ENCODE assay signal across 10 cellular contexts in the genomic region with DNA sequence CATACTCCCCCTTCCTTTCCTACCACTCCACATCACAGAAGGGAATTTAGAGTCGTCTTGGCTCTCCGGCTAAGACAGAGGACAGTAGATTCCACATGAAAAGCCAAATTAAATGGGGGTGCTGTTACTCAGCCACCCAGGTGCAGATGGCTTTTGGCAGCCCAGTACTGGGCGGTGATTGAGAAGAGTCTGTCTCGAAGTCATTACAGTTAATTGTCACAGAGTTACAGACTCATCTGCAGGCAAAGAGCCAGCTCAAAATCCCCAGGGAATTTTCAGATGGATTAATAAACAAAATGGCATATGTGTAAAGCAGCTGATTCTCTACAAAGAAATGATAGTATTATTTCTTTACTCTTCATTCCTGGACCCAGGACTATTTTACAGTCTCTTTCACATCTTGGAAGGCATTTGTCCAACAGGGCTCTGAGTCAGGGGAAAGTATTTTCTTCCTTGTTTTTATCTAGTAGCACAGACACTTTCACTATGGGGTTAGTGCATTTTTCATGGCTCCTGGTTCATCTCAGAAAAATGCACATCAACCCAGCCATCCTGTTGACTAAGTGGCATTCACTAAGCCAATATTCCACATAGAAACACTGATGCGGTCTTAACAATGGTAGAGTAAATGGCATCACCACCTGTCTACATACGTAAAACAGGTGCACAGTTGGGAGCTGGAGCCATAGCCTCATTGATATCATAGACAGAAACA.
DNase-seq lines count a peak whose midpoint lies in the region; ATAC-seq, FAIRE-seq and TF ChIP-seq lines count a peak whose summit lies in the region.
"Had no signal": no experiment of that assay in that cellular context is flagged by ENCODE, and none has a peak within 500 bp of the region (broad histone marks: within the 10 kb centered on the region; RNA-seq: fewer than 3 reads in every experiment).

No MANE protein-coding gene starts in this region.

- H3K27me3 ChIP-seq in upper lobe of right lung: no peaks in the 10 kb centered on the region

- no peak overlapping the region for H3K4me3 ChIP-seq in upper lobe of right lung

- peaks cover 7% of the 10 kb centered on the region for H3K27me3 Mint-ChIP-seq in activated naive CD8-positive, alpha-beta T cell treated with anti-CD3 and anti-CD28 coated beads for 36 hours

- ATAC-seq in upper lobe of right lung (no peak), GM21381 (IDR thresholded peaks at IDR 0.05; ENCODE audit: unreplicated experiment) (no peak)

- no peak for TF ChIP-seq POLR2A in H54 (IDR thresholded peaks at IDR 0.05; ENCODE audit: low read depth, low read length)

- peaks cover 2% of the 10 kb centered on the region for H3K9me3 Mint-ChIP-seq in activated naive CD8-positive, alpha-beta T cell treated with anti-CD3 and anti-CD28 coated beads for 36 hours
- H3K9me3 Mint-ChIP-seq: T-helper 1 cell treated with Interleukin-12 subunit alpha and Interleukin-12 subunit beta and Interleukin-4 antibody, amounts not matched to agents 30 μg/mL and 1 μg/mL, for 36 hours had no signal

- no peaks in the 10 kb centered on the region for H3K9me3 ChIP-seq in upper lobe of right lung

- no peak overlapping the region for H3K27ac Mint-ChIP-seq in activated naive CD8-positive, alpha-beta T cell treated with anti-CD3 and anti-CD28 coated beads for 36 hours
- H3K27ac Mint-ChIP-seq: T-helper 1 cell treated with Interleukin-12 subunit alpha and Interleukin-12 subunit beta and Interleukin-4 antibody, amounts not matched to agents 30 μg/mL and 1 μg/mL, for 36 hours had no signal

- intact Hi-C loops in upper lobe of right lung (cut with DNase I): no loop called here

- no peak overlapping the region for H3K4me3 Mint-ChIP-seq in activated naive CD8-positive, alpha-beta T cell treated with anti-CD3 and anti-CD28 coated beads for 36 hours
- H3K4me3 Mint-ChIP-seq: T-helper 1 cell treated with Interleukin-12 subunit alpha and Interleukin-12 subunit beta and Interleukin-4 antibody, amounts not matched to agents 30 μg/mL and 1 μg/mL, for 36 hours had no signal

- H3K27ac ChIP-seq in upper lobe of right lung: no peak overlapping the region

- no peaks in the 10 kb centered on the region for H3K4me1 Mint-ChIP-seq in activated naive CD8-positive, alpha-beta T cell treated with anti-CD3 and anti-CD28 coated beads for 36 hours

- no peak for TF ChIP-seq CTCF in upper lobe of right lung (IDR thresholded peaks at IDR 0.05)

- peak; percentile 76 for FAIRE-seq in H54 (lab: Jason Lieb, UNC)

- no peaks in the 10 kb centered on the region for H3K36me3 ChIP-seq in upper lobe of right lung

- no peaks in the 10 kb centered on the region for H3K36me3 Mint-ChIP-seq in activated naive CD8-positive, alpha-beta T cell treated with anti-CD3 and anti-CD28 coated beads for 36 hours

- no peak for DNase-seq in H54 (ENCODE audit: insufficient read length, low spot score)
- peak; percentile 93 for DNase-seq in NCI-H446 treated with DMSO at 0.1 percent for 48 hours (lab: John Stamatoyannopoulos, UW)
- peak; percentile 8 for DNase-seq in dermis blood vessel endothelial cell
- DNase-seq in retina: peak; percentile 52
- no peak for DNase-seq in activated naive CD8-positive, alpha-beta T cell treated with anti-CD3 and anti-CD28 coated beads for 36 hours
- no peak for DNase-seq in upper lobe of right lung
- DNase-seq: activated effector memory CD4-positive, alpha-beta T cell treated with Interleukin-2 at 50 U/mL for 16 hours; foreskin melanocyte had no signal

- H3K4me1 ChIP-seq in upper lobe of right lung: peaks cover 14% of the 10 kb centered on the region

Comparison
In these comparisons a context has a peak if more than half of its experiments do, and no peak if none do; other contexts are left out.
1. DNase-seq: peak in NCI-H446 treated with DMSO at 0.1 percent for 48 hours (single experiment), dermis blood vessel endothelial cell (single experiment) and retina (single experiment); none in H54 (single experiment), activated naive CD8-positive, alpha-beta T cell treated with anti-CD3 and anti-CD28 coated beads for 36 hours (single experiment) and upper lobe of right lung (single experiment).